In genomic region chr16:51526622-51527021, GRCh38 we compare ENCODE assay signal across 24 cellular contexts.
"Had no signal": no experiment of that assay in that cellular context is flagged by ENCODE, and none has a peak within 500 bp of the region (broad histone marks: within the 10 kb centered on the region; RNA-seq: fewer than 3 reads in every experiment).

No MANE protein-coding gene starts in this region.

- DNase-seq: activated CD4-positive, alpha-beta memory T cell treated with anti-CD3 and anti-CD28 coated beads for 36 hours; activated CD4-positive, alpha-beta T cell treated with anti-CD3 and anti-CD28 coated beads, Interleukin-2, amount 10 ng/mL, durations not matched to agents 24 days and 14 days; activated CD4-positive, CD25-positive, alpha-beta regulatory T cell treated with anti-CD3 and anti-CD28 coated beads, Interleukin-2, amount 50 U/mL, for 72 hours; activated CD8-positive, alpha-beta memory T cell treated with anti-CD3 and anti-CD28 coated beads, Interleukin-2, amount 50 U/mL, for 48 hours; activated gamma-delta T cell treated with Interleukin-2 at 50 U/mL for 16 hours; activated naive CD4-positive, alpha-beta T cell treated with anti-CD3 and anti-CD28 coated beads, Interleukin-2, amount 50 U/mL, for 16 hours; activated T-cell treated with anti-CD3 and anti-CD28 coated beads, Interleukin-2, amount 50 U/mL, for 4 hours; amygdala; caudate nucleus; foreskin melanocyte; midbrain; naive thymus-derived CD4-positive, alpha-beta T cell; stimulated activated CD4-positive, alpha-beta T cell treated with anti-CD3 and anti-CD28 coated beads, Interleukin-12 subunit alpha, Interleukin-12 subunit beta, amount 100 ng/mL, for 4 hours; stimulated activated CD4-positive, alpha-beta T cell treated with anti-CD3 and anti-CD28 coated beads, Interleukin-4, amount 100 ng/mL, for 24 hours; T-helper 17 cell; T1000; upper lobe of right lung; WERI-Rb-1 had no signal

- H3K27me3 ChIP-seq: esophagus muscularis mucosa, upper lobe of right lung had no signal

- H3K27ac ChIP-seq: esophagus muscularis mucosa, skin epidermis, thoracic aorta, upper lobe of right lung had no signal

- H3K9me3 ChIP-seq: thoracic aorta, upper lobe of right lung had no signal

- H3K4me1 ChIP-seq: esophagus muscularis mucosa, upper lobe of right lung had no signal

- ATAC-seq: activated T-cell treated with anti-CD3 and anti-CD28 coated beads, Interleukin-2, amount 50 U/mL, for 4 hours; activated T-helper 17 cell treated with anti-CD3 and anti-CD28 coated beads, Interleukin-2, amount 50 U/mL, for 72 hours; naive thymus-derived CD4-positive, alpha-beta T cell; sciatic nerve; stimulated activated effector memory CD8-positive, alpha-beta T cell treated with anti-CD3 and anti-CD28 coated beads, Interleukin-12 subunit alpha, Interleukin-12 subunit beta, amount 100 ng/mL, for 72 hours; T-helper 17 cell; upper lobe of right lung had no signal

- H3K4me3 ChIP-seq: esophagus muscularis mucosa, skin epidermis, thoracic aorta, upper lobe of right lung had no signal

- H3K36me3 ChIP-seq: esophagus muscularis mucosa, thoracic aorta, upper lobe of right lung, WERI-Rb-1 had no signal
